Comparison of ENCODE assay signal across 1 cellular context in genomic region chr3:58351920-58352319, GRCh38.
TF ChIP-seq lines count a peak whose summit lies in the region.

No MANE protein-coding gene starts in this region.

TF ChIP-seq in SK-N-SH, 30 proteins besides CTCF, POLR2A, EP300 and RAD21 (continued from another document):
- TF ChIP-seq SIN3A (IDR thresholded peaks at IDR 0.05; ENCODE audit: borderline replicate concordance, low read depth, low read length): no peak
- no peak for TF ChIP-seq TEAD4 (IDR thresholded peaks at IDR 0.05; ENCODE audit: borderline replicate concordance, insufficient read depth)
- no peak for TF ChIP-seq GABPA (IDR thresholded peaks at IDR 0.05; ENCODE audit: low read depth)
- TF ChIP-seq TCF12 (IDR thresholded peaks at IDR 0.05): no peak
- no peak for TF ChIP-seq POLR2AphosphoS5 (IDR thresholded peaks at IDR 0.05; ENCODE audit: low read depth, low read length)
- TF ChIP-seq MXI1 (IDR thresholded peaks at IDR 0.05; ENCODE audit: low read depth, low read length): no peak
- TF ChIP-seq NRF1 (IDR thresholded peaks at IDR 0.05; ENCODE audit: low read depth, low read length): no peak
- TF ChIP-seq, protein P1, sequence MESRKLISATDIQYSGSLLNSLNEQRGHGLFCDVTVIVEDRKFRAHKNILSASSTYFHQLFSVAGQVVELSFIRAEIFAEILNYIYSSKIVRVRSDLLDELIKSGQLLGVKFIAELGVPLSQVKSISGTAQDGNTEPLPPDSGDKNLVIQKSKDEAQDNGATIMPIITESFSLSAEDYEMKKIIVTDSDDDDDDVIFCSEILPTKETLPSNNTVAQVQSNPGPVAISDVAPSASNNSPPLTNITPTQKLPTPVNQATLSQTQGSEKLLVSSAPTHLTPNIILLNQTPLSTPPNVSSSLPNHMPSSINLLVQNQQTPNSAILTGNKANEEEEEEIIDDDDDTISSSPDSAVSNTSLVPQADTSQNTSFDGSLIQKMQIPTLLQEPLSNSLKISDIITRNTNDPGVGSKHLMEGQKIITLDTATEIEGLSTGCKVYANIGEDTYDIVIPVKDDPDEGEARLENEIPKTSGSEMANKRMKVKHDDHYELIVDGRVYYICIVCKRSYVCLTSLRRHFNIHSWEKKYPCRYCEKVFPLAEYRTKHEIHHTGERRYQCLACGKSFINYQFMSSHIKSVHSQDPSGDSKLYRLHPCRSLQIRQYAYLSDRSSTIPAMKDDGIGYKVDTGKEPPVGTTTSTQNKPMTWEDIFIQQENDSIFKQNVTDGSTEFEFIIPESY (IDR thresholded peaks at IDR 0.05; ENCODE audit: borderline replicate concordance, low read depth): no peak
- TF ChIP-seq, protein P2, sequence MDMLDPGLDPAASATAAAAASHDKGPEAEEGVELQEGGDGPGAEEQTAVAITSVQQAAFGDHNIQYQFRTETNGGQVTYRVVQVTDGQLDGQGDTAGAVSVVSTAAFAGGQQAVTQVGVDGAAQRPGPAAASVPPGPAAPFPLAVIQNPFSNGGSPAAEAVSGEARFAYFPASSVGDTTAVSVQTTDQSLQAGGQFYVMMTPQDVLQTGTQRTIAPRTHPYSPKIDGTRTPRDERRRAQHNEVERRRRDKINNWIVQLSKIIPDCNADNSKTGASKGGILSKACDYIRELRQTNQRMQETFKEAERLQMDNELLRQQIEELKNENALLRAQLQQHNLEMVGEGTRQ (IDR thresholded peaks at IDR 0.05; ENCODE audit: borderline replicate concordance, low read depth, low read length): no peak
- TF ChIP-seq MEF2A (IDR thresholded peaks at IDR 0.05; ENCODE audit: borderline replicate concordance, low read depth): no peak
- TF ChIP-seq NFIC (IDR thresholded peaks at IDR 0.05; ENCODE audit: borderline replicate concordance): no peak
- TF ChIP-seq FOXJ3 (CRISPR knock-in tag; IDR thresholded peaks at IDR 0.05): no peak
- TF ChIP-seq FOXM1 (IDR thresholded peaks at IDR 0.05; ENCODE audit: low read depth): no peak
